In genomic region chr22:19970479-19971275, GRCh38 we compare ENCODE assay signal across 8 cellular contexts. TPM values are rescaled to one million over a fixed set of nuclear protein-coding genes. Genes with fewer than 3 reads are reported as not detected.
DNase-seq lines count a peak whose midpoint lies in the region; FAIRE-seq and TF ChIP-seq lines count a peak whose summit lies in the region.

No MANE protein-coding gene starts in this region.

- H3K9ac ChIP-seq in NT2/D1 (ENCODE audit: insufficient read length, low read depth): peak overlapping the region; percentile 33
- no peak overlapping the region for H3K9ac ChIP-seq in neural cell (ENCODE audit: low read length)

- H3F3A ChIP-seq in neural cell (ENCODE audit: insufficient read depth, low read length, poor library complexity, severe bottlenecking): no peaks in the 10 kb centered on the region

- no peaks in the 10 kb centered on the region for H3K9me2 ChIP-seq in neural cell (ENCODE audit: insufficient read depth, low read length)

- TF ChIP-seq EP300 in neural cell (conservative IDR thresholded peaks at IDR 0.05; ENCODE audit: poor library complexity, severe bottlenecking) (no peak), stomach (IDR thresholded peaks at IDR 0.05) (no peak)

- DNase-seq in GM12891 (ENCODE audit: insufficient read length, low spot score) (peak; percentile 94), NT2/D1 (ENCODE audit: low read depth, low spot score) (no peak), activated T-cell treated with anti-CD3 and anti-CD28 coated beads for 48 hours (ENCODE audit: low read depth) (peak; percentile 74), esophagus squamous epithelium (lab: John Stamatoyannopoulos, UW) (no peak), stomach (peak; percentile 74), DMS79 treated with DMSO at 0.1 percent for 48 hours (lab: John Stamatoyannopoulos, UW) (no peak)

- no peaks in the 10 kb centered on the region for H3K9me3 ChIP-seq in NT2/D1 (ENCODE audit: insufficient read depth, low read length)
- H3K9me3 ChIP-seq in esophagus squamous epithelium: no peaks in the 10 kb centered on the region
- no peaks in the 10 kb centered on the region for H3K9me3 ChIP-seq in neural cell (ENCODE audit: low read length)
- no peaks in the 10 kb centered on the region for H3K9me3 ChIP-seq in stomach

- no peak overlapping the region for H3K4me2 ChIP-seq in neural cell (ENCODE audit: low read length)

- H3K4me1 ChIP-seq in NT2/D1 (ENCODE audit: insufficient read depth, insufficient read length) (peaks cover 14% of the 10 kb centered on the region), esophagus squamous epithelium (peaks cover 0 to 38% (median 3%) of the 10 kb centered on the region in 3 donors), stomach (peaks cover 6 to 69% (median 37%) of the 10 kb centered on the region in 4 donors)

- H3K79me2 ChIP-seq in neural cell (replicated peaks; ENCODE audit: insufficient read depth, low read length): no peaks in the 10 kb centered on the region

- peak; percentile 71 for TF ChIP-seq RAD21 in neural cell (conservative IDR thresholded peaks at IDR 0.05)

- peaks cover 78% of the 10 kb centered on the region for H3K36me3 ChIP-seq in NT2/D1 (ENCODE audit: insufficient read depth, insufficient read length, low read length)
- H3K36me3 ChIP-seq in esophagus squamous epithelium: peaks cover 0 to 75% (median 13%) of the 10 kb centered on the region in 3 donors
- H3K36me3 ChIP-seq in neural cell (ENCODE audit: insufficient read depth, low read length): peaks cover 16% of the 10 kb centered on the region
- H3K36me3 ChIP-seq in stomach: peaks cover 0 to 79% (median 56%) of the 10 kb centered on the region in 4 donors

- peak; percentile 92 for TF ChIP-seq CTCF in 22Rv1 (IDR thresholded peaks at IDR 0.05)
- TF ChIP-seq CTCF in esophagus squamous epithelium (IDR thresholded peaks at IDR 0.05): peak; percentile 85 to 98 (median 87)
- peak; percentile 67 for TF ChIP-seq CTCF in neural cell (IDR thresholded peaks at IDR 0.05; ENCODE audit: poor library complexity, severe bottlenecking)
- peak in 5 of 7 experiments; percentile 86 to 99 (median 93) for TF ChIP-seq CTCF in stomach (IDR thresholded peaks at IDR 0.05)

- intact Hi-C loops in esophagus squamous epithelium (cut with DNase I): loop anchor here (10.0 kb wide), 1 partner anchor 144 kb away; the partner anchor contains the start of genes RANBP1 and TRMT2A
- intact Hi-C loops in stomach (cut with DNase I; ENCODE audit: low total_unique reads): no loop called here

- H3K4me3 ChIP-seq in NT2/D1 (ENCODE audit: insufficient read length, low read depth): no peak overlapping the region
- no peak overlapping the region for H3K4me3 ChIP-seq in esophagus squamous epithelium
- H3K4me3 ChIP-seq in neural cell (ENCODE audit: low read length): no peak overlapping the region
- H3K4me3 ChIP-seq in stomach: no peak overlapping the region

- TF ChIP-seq POLR2A in GM12891 (IDR thresholded peaks at IDR 0.05; ENCODE audit: low read depth, low read length) (no peak), esophagus squamous epithelium (IDR thresholded peaks at IDR 0.05) (no peak), stomach (IDR thresholded peaks at IDR 0.05) (no peak)

- peak overlapping the region; percentile 100 for H3K27ac ChIP-seq in 22Rv1
- no peak overlapping the region for H3K27ac ChIP-seq in esophagus squamous epithelium
- no peak overlapping the region for H3K27ac ChIP-seq in neural cell (ENCODE audit: low read length)
- peak overlapping the region in 4 of 5 donors; percentile 17 to 59 (median 40) for H3K27ac ChIP-seq in stomach

- WGBS in esophagus squamous epithelium, 2 donors: 4 to 55% methylated on average over 2 to 4 of the region's 25 CpGs
- 39 to 51% (median 40%) methylated on average over 19 to 25 of the region's 25 CpGs for WGBS in stomach, 5 donors

- H2AFZ ChIP-seq in neural cell (ENCODE audit: low read depth, low read length): no peak overlapping the region

- no peaks in the 10 kb centered on the region for H4K20me1 ChIP-seq in neural cell (ENCODE audit: insufficient read depth)

- H3K27me3 ChIP-seq in NT2/D1 (ENCODE audit: insufficient read depth, insufficient read length) (no peaks in the 10 kb centered on the region), esophagus squamous epithelium (no peaks in the 10 kb centered on the region), neural cell (ENCODE audit: insufficient read depth, low read depth, low read length) (no peaks in the 10 kb centered on the region), stomach (no peaks in the 10 kb centered on the region)

- FAIRE-seq in GM12891 (lab: Jason Lieb, UNC): peak; percentile 89

TF ChIP-seq in GM12891, 5 proteins besides CTCF, POLR2A, EP300 and RAD21:
- no peak for TF ChIP-seq POLR2AphosphoS5 (IDR thresholded peaks at IDR 0.05; ENCODE audit: low read depth, low read length)
- TF ChIP-seq PAX5 (IDR thresholded peaks at IDR 0.05; ENCODE audit: insufficient read depth, low read length, severe bottlenecking): no peak
- TF ChIP-seq POU2F2 (IDR thresholded peaks at IDR 0.05; ENCODE audit: low read depth, low read length): no peak
TF ChIP-seq in GM12891: peak in this region for 0.

TF ChIP-seq in neural cell, 6 proteins besides CTCF, POLR2A, EP300 and RAD21:
- no peak for TF ChIP-seq EZH2 (IDR thresholded peaks at IDR 0.05; ENCODE audit: borderline replicate concordance, insufficient read depth, low read length, poor library complexity, severe bottlenecking)
- TF ChIP-seq SMC3 (conservative IDR thresholded peaks at IDR 0.05; ENCODE audit: poor library complexity): peak; percentile 69

RNA-seq across cellular contexts. Expression of gene TXNRD2, which starts 29.1 kb away (rescaled TPM):
- 13.3 TPM for polyA plus RNA-seq in GM12891 (2012; ENCODE audit: low read depth, missing spikeins)
- total RNA-seq in esophagus squamous epithelium: 10 to 100 TPM in 2 of 4 donors, 1 to 10 TPM in 2; 8.0 to 11.3 (median 10.4) TPM
- 3.5 and 4.1 TPM in 2 replicates for polyA plus RNA-seq in neural cell
- polyA minus RNA-seq in neural cell: 2.7 and 4.4 TPM in 2 replicates
- 10 to 100 TPM in 4 of 5 donors, 1 to 10 TPM in 1; 6.4 to 59.4 (median 25.3) TPM for total RNA-seq in stomach
- 10 to 100 TPM; 35.1 to 69.5 (median 57.7) TPM for polyA plus RNA-seq in stomach

RNA-seq across cellular contexts. Expression of gene COMT, which starts 29.1 kb away (rescaled TPM):
- polyA plus RNA-seq in GM12891 (2012; ENCODE audit: low read depth, missing spikeins): 69.5 TPM
- 100 to 1,000 TPM; 210 to 422 (median 234) TPM for total RNA-seq in esophagus squamous epithelium
- polyA plus RNA-seq in neural cell: 14.2 and 27.6 TPM in 2 replicates
- polyA minus RNA-seq in neural cell: 7.1 and 8.7 TPM in 2 replicates
- total RNA-seq in stomach: 100 to 1,000 TPM in 2 of 5 donors, 10 to 100 TPM in 3; 25.1 to 137 (median 87.9) TPM
- 100 to 1,000 TPM; 103 to 174 (median 103) TPM for polyA plus RNA-seq in stomach

RNA-seq across cellular contexts. Expression of gene ARVCF, which starts 45.9 kb away (rescaled TPM):
- 0.37 TPM for polyA plus RNA-seq in GM12891 (2012; ENCODE audit: low read depth, missing spikeins)
- 10 to 100 TPM in 1 of 4 donors, 1 to 10 TPM in 3; 3.1 to 10.9 (median 7.1) TPM for total RNA-seq in esophagus squamous epithelium
- 112 and 134 TPM in 2 replicates for polyA plus RNA-seq in neural cell
- 89.7 and 109 TPM in 2 replicates for polyA minus RNA-seq in neural cell
- 10 to 100 TPM; 11.2 to 51.3 (median 27.8) TPM for total RNA-seq in stomach
- 10 to 100 TPM in 2 of 3 donors, 1 to 10 TPM in 1; 3.5 to 15.4 (median 10.2) TPM for polyA plus RNA-seq in stomach

RNA-seq across cellular contexts. Expression of gene TANGO2, which starts 50.2 kb away (rescaled TPM):
- 11.5 TPM for polyA plus RNA-seq in GM12891 (2012; ENCODE audit: low read depth, missing spikeins)
- total RNA-seq in esophagus squamous epithelium: 10 to 100 TPM; 14.0 to 28.2 (median 17.6) TPM
- 12.7 and 15.4 TPM in 2 replicates for polyA plus RNA-seq in neural cell
- 14.0 and 14.1 TPM in 2 replicates for polyA minus RNA-seq in neural cell
- total RNA-seq in stomach: 10 to 100 TPM; 18.1 to 38.8 (median 27.2) TPM
- polyA plus RNA-seq in stomach: 10 to 100 TPM; 13.8 to 37.7 (median 26.0) TPM

Comparison
In these comparisons a context has a peak if more than half of its experiments do, and no peak if none do; other contexts are left out.
1. H3K27ac ChIP-seq: peak in 22Rv1 (single experiment) and stomach (4 of 5); none in esophagus squamous epithelium (0 of 4) and neural cell (single experiment).
2. DNase-seq: peak in GM12891 (single experiment), activated T-cell treated with anti-CD3 and anti-CD28 coated beads for 48 hours (single experiment) and stomach (single experiment); none in NT2/D1 (single experiment), esophagus squamous epithelium (single experiment) and DMS79 treated with DMSO at 0.1 percent for 48 hours (single experiment).
3. Peak in every context shown above with its lines, with median percentiles within 50 percentile points of each other: CTCF ChIP-seq.